Comparison of ENCODE assay signal across 21 cellular contexts in genomic region chr3:184388164-184388935, GRCh38. TPM values are rescaled to one million over a fixed set of nuclear protein-coding genes. Genes with fewer than 3 reads are reported as not detected.
DNase-seq lines count a peak whose midpoint lies in the region; ATAC-seq, FAIRE-seq and TF ChIP-seq lines count a peak whose summit lies in the region.
"Had no signal": no experiment of that assay in that cellular context is flagged by ENCODE, and none has a peak within 500 bp of the region (broad histone marks: within the 10 kb centered on the region; RNA-seq: fewer than 3 reads in every experiment).

No MANE protein-coding gene starts in this region.

- in situ Hi-C loops in brain microvascular endothelial cell (cut with HindIII; ENCODE audit: low pct_ligation_motif_present, low sequenced_read_pairs): no loop called here

- H3K27ac Mint-ChIP-seq in stimulated activated naive CD8-positive, alpha-beta T cell treated with anti-CD3 and anti-CD28 coated beads, Interleukin-15, Interleukin-2, amounts not matched to agents 100 ng/mL and 50 ng/mL, for 24 hours: peak overlapping the region; percentile 40
- H3K27ac Mint-ChIP-seq in endothelial cell (ENCODE audit: unreplicated experiment) (no peak overlapping the region), progenitor cell of endocrine pancreas (peak overlapping the region; percentile 78), WTC11 (no peak overlapping the region)
- H3K27ac Mint-ChIP-seq: CD14-positive monocyte; CD4-positive, alpha-beta memory T cell had no signal

- DNase-seq in stimulated activated naive CD8-positive, alpha-beta T cell treated with anti-CD3 and anti-CD28 coated beads, Interleukin-15, Interleukin-2, amounts not matched to agents 100 U/mL and 50 U/mL, for 24 hours: no peak
- no peak for DNase-seq in endothelial cell (ENCODE audit: low spot score)
- no peak for DNase-seq in progenitor cell of endocrine pancreas (ENCODE audit: low spot score, unreplicated experiment)
- DNase-seq in brain microvascular endothelial cell: no peak
- DNase-seq in WTC11 (ENCODE audit: low spot score): no peak
- no peak for DNase-seq in GM19239 (ENCODE audit: insufficient read length, low spot score)
- DNase-seq: 8988T; CD4-positive, alpha-beta memory T cell; DMS153; DMS79; GDM1; GOT3 had no signal

- no peaks in the 10 kb centered on the region for H3K36me3 ChIP-seq in brain microvascular endothelial cell (replicated peaks)
- H3K36me3 ChIP-seq: BLaER1, HAP-1 had no signal

- H3K36me3 Mint-ChIP-seq in stimulated activated naive CD8-positive, alpha-beta T cell treated with anti-CD3 and anti-CD28 coated beads, Interleukin-15, Interleukin-2, amounts not matched to agents 100 ng/mL and 50 ng/mL, for 24 hours (ENCODE audit: low read depth): no peaks in the 10 kb centered on the region
- H3K36me3 Mint-ChIP-seq in endothelial cell (ENCODE audit: low read depth, unreplicated experiment): no peaks in the 10 kb centered on the region
- H3K36me3 Mint-ChIP-seq in progenitor cell of endocrine pancreas (ENCODE audit: insufficient read depth): no peaks in the 10 kb centered on the region
- no peaks in the 10 kb centered on the region for H3K36me3 Mint-ChIP-seq in WTC11
- H3K36me3 Mint-ChIP-seq: CD14-positive monocyte; CD4-positive, alpha-beta memory T cell had no signal

- H3K4me1 Mint-ChIP-seq in stimulated activated naive CD8-positive, alpha-beta T cell treated with anti-CD3 and anti-CD28 coated beads, Interleukin-15, Interleukin-2, amounts not matched to agents 100 ng/mL and 50 ng/mL, for 24 hours (ENCODE audit: low read depth): no peaks in the 10 kb centered on the region
- H3K4me1 Mint-ChIP-seq in endothelial cell (ENCODE audit: unreplicated experiment): no peaks in the 10 kb centered on the region
- no peaks in the 10 kb centered on the region for H3K4me1 Mint-ChIP-seq in progenitor cell of endocrine pancreas (ENCODE audit: low read depth)
- peaks cover 4% of the 10 kb centered on the region; the same call in 1 of the 2 replicates for H3K4me1 Mint-ChIP-seq in WTC11
- H3K4me1 Mint-ChIP-seq: CD4-positive, alpha-beta memory T cell had no signal

- H3K9me3 Mint-ChIP-seq in stimulated activated naive CD8-positive, alpha-beta T cell treated with anti-CD3 and anti-CD28 coated beads, Interleukin-15, Interleukin-2, amounts not matched to agents 100 ng/mL and 50 ng/mL, for 24 hours: no peaks in the 10 kb centered on the region
- no peaks in the 10 kb centered on the region for H3K9me3 Mint-ChIP-seq in endothelial cell (ENCODE audit: unreplicated experiment)
- no peaks in the 10 kb centered on the region for H3K9me3 Mint-ChIP-seq in progenitor cell of endocrine pancreas (ENCODE audit: low read depth)
- no peaks in the 10 kb centered on the region for H3K9me3 Mint-ChIP-seq in WTC11

- no peak overlapping the region for H3K4me3 ChIP-seq in brain microvascular endothelial cell (ENCODE audit: low read depth, low read length)
- H3K4me3 ChIP-seq: BLaER1, HAP-1 had no signal

- FAIRE-seq in GM19239 (lab: Jason Lieb, UNC): no peak
- FAIRE-seq: GM12892, GM18507 had no signal

- no peak for ATAC-seq in stimulated activated naive CD8-positive, alpha-beta T cell treated with anti-CD3 and anti-CD28 coated beads, Interleukin-15, Interleukin-2, amounts not matched to agents 100 U/mL and 50 U/mL, for 24 hours
- ATAC-seq in WTC11: no peak
- ATAC-seq in GM18517 (IDR thresholded peaks at IDR 0.05; ENCODE audit: unreplicated experiment): no peak

- H3K27me3 Mint-ChIP-seq in stimulated activated naive CD8-positive, alpha-beta T cell treated with anti-CD3 and anti-CD28 coated beads, Interleukin-15, Interleukin-2, amounts not matched to agents 100 ng/mL and 50 ng/mL, for 24 hours: peaks cover 32% of the 10 kb centered on the region
- H3K27me3 Mint-ChIP-seq in endothelial cell (ENCODE audit: unreplicated experiment) (peaks cover 22% of the 10 kb centered on the region), progenitor cell of endocrine pancreas (peaks cover 20% of the 10 kb centered on the region), WTC11 (ENCODE audit: low read depth) (peaks cover 7% of the 10 kb centered on the region)

- CTCF ChIA-PET in WTC11 (lab: Charles Lee): interaction anchor here (0.5 to 1.1 kb wide), 2 partner anchors 16 to 29 kb away, joined by 3 to 8 read pairs; no protein-coding TSS in a partner anchor

- no peak for TF ChIP-seq CTCF in endothelial cell (IDR thresholded peaks at IDR 0.05; ENCODE audit: unreplicated experiment)
- no peak for TF ChIP-seq CTCF in progenitor cell of endocrine pancreas (IDR thresholded peaks at IDR 0.05; ENCODE audit: unreplicated experiment)
- TF ChIP-seq CTCF in brain microvascular endothelial cell (IDR thresholded peaks at IDR 0.05; ENCODE audit: low read depth, low read length, missing control alignments): no peak
- TF ChIP-seq CTCF in WTC11 (IDR thresholded peaks at IDR 0.05): no peak

- POLR2A ChIA-PET in WTC11 (lab: Charles Lee): no interaction called here

- no peak overlapping the region for H3K4me3 Mint-ChIP-seq in stimulated activated naive CD8-positive, alpha-beta T cell treated with anti-CD3 and anti-CD28 coated beads, Interleukin-15, Interleukin-2, amounts not matched to agents 100 ng/mL and 50 ng/mL, for 24 hours
- H3K4me3 Mint-ChIP-seq in endothelial cell (ENCODE audit: unreplicated experiment) (peak overlapping the region; percentile 59), progenitor cell of endocrine pancreas (ENCODE audit: low read depth) (no peak overlapping the region), WTC11 (no peak overlapping the region)
- H3K4me3 Mint-ChIP-seq: CD14-positive monocyte; CD4-positive, alpha-beta memory T cell had no signal

- H3K27ac ChIP-seq in brain microvascular endothelial cell: no peak overlapping the region
- H3K27ac ChIP-seq: BLaER1 had no signal

- H3K27me3 ChIP-seq in brain microvascular endothelial cell (replicated peaks): peaks cover 7% of the 10 kb centered on the region

TF ChIP-seq in WTC11, 78 proteins besides CTCF, POLR2A, EP300 and RAD21:
- TF ChIP-seq, protein P1, sequence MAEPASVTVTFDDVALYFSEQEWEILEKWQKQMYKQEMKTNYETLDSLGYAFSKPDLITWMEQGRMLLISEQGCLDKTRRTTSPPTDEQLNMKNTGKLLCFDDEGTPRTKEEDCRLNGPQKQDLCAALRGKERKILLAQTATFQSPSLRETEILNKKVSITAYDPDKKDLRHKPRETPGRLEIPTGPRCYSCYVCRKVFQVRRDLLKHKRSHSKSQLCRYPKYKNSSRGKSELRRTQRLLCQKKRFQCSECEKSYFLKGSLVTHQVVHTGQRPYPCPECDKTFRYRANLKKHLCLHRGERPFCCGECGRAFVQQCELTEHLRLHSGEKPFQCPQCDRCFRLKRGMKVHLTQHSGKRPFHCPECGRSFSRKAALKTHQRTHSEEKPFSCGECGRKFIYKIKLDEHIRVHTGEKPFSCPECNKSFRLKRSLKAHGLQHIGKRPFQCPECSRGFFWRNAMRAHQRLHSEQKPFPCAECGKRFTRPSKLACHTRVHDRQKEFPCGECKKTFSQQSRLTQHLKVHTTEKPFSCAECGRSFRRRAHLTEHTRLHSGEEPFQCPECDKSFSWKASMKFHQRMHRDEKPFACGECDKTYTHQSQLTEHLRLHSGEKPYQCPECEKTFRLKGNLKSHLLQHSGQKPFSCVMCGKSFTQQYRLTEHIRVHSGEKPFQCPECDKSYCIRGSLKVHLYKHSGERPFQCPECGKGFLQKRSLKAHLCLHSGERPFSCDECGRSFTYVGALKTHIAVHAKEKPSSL (CRISPR knock-in tag; conservative IDR thresholded peaks at IDR 0.05): no peak
- TF ChIP-seq PREB (CRISPR knock-in tag; IDR thresholded peaks at IDR 0.05; ENCODE audit: borderline replicate concordance) (no peak), ZNF416 (CRISPR knock-in tag; IDR thresholded peaks at IDR 0.05) (no peak), ZNF263 (CRISPR knock-in tag; IDR thresholded peaks at IDR 0.05; ENCODE audit: low read depth) (no peak), SP1 (CRISPR knock-in tag; conservative IDR thresholded peaks at IDR 0.05) (no peak), ZNF396 (CRISPR knock-in tag; IDR thresholded peaks at IDR 0.05; ENCODE audit: borderline replicate concordance) (no peak), IRF2 (CRISPR knock-in tag; IDR thresholded peaks at IDR 0.05; ENCODE audit: borderline replicate concordance, low read depth) (no peak)

RNA-seq across cellular contexts. Expression of gene CHRD, which starts 8.5 kb away (rescaled TPM):
- total RNA-seq in endothelial cell (ENCODE audit: unreplicated experiment) (2.4 TPM), progenitor cell of endocrine pancreas (10.2 and 13.0 TPM in 2 replicates), WTC11 (2021) (1.3 to 2.7 TPM (median 1.8 TPM) in 3 replicates)
- total RNA-seq: CD4-positive, alpha-beta memory T cell had no signal

RNA-seq across cellular contexts. Expression of gene THPO, which starts 10.3 kb away (rescaled TPM):
- total RNA-seq in endothelial cell (ENCODE audit: unreplicated experiment): 0.28 TPM
- 6.2 and 7.1 TPM in 2 replicates for total RNA-seq in progenitor cell of endocrine pancreas
- total RNA-seq in WTC11 (2021): 0.55 to 1.4 TPM (median 1.0 TPM) in 3 replicates
- total RNA-seq: A673; CD4-positive, alpha-beta memory T cell; Daoy had no signal

RNA-seq across cellular contexts. Expression of gene POLR2H, which starts 26.8 kb away (rescaled TPM):
- 56.1 TPM for total RNA-seq in endothelial cell (ENCODE audit: unreplicated experiment)
- 89.3 and 90.5 TPM in 2 replicates for total RNA-seq in progenitor cell of endocrine pancreas
- 117 to 133 TPM (median 118 TPM) in 3 replicates for total RNA-seq in WTC11 (2021)

RNA-seq across cellular contexts. Expression of gene CLCN2, which starts 26.9 kb away (rescaled TPM):
- total RNA-seq in endothelial cell (ENCODE audit: unreplicated experiment): 6.3 TPM
- total RNA-seq in progenitor cell of endocrine pancreas: 21.9 and 22.4 TPM in 2 replicates
- 15.7 to 22.6 TPM (median 17.0 TPM) in 3 replicates for total RNA-seq in WTC11 (2021)

RNA-seq across cellular contexts. Expression of gene FAM131A, which starts 51.0 kb away (rescaled TPM):
- total RNA-seq in endothelial cell (ENCODE audit: unreplicated experiment) (15.8 TPM), progenitor cell of endocrine pancreas (15.4 and 17.3 TPM in 2 replicates), WTC11 (2021) (20.3 to 23.0 TPM (median 20.4 TPM) in 3 replicates)

Comparison
In these comparisons a context has a peak if more than half of its experiments do, and no peak if none do; other contexts are left out.
1. H3K27ac Mint-ChIP-seq: peak in stimulated activated naive CD8-positive, alpha-beta T cell treated with anti-CD3 and anti-CD28 coated beads, Interleukin-15, Interleukin-2, amounts not matched to agents 100 ng/mL and 50 ng/mL, for 24 hours (single experiment) and progenitor cell of endocrine pancreas (single experiment); none in endothelial cell (single experiment) and WTC11 (single experiment).